ENCODE assay signal across 9 cellular contexts in the genomic region with DNA sequence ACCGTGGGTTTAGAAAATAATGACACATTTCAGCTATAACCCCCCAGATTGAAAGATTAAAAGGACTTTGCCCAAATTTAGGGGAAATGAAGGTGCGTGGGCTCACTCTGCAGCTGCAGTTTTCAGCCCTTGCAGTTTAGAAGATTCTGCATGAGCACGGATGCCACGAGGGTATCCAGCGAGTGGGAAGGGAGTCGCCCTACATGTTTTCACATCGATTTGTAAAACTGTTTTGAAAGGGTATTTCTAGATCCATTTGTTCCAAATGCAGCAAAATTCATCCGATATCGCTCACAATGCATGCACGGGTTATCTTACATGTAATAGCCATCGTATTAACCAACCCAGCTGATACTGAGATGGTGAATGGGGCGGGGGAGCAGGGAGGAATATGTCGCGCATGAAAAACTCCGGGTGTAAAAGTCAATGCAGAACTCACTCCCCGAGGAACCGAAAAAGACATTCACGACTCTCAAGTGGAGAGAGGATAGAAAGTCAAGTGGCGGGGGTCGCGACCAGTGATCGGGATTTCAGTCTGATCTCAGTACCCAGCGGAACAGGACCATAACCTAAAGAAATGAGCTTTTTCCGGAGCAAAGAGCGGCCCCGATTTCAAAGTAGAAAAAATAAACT. TPM values are rescaled to one million over a fixed set of nuclear protein-coding genes. Genes with fewer than 3 reads are reported as not detected.
A peak's percentile ranks its signal among the peaks of the same experiment; 100 is the strongest.
DNase-seq lines count a peak whose midpoint lies in the region; ATAC-seq and TF ChIP-seq lines count a peak whose summit lies in the region.
"Had no signal": no experiment of that assay in that cellular context is flagged by ENCODE, and none has a peak within 500 bp of the region (broad histone marks: within the 10 kb centered on the region; RNA-seq: fewer than 3 reads in every experiment).

No MANE protein-coding gene starts in this region.

- no peaks in the 10 kb centered on the region for H3K36me3 ChIP-seq in gastrocnemius medialis

- DNase-seq in activated CD4-positive, alpha-beta T cell treated with anti-CD3 and anti-CD28 coated beads for 36 hours, result peak; percentile 55
- DNase-seq in activated CD4-positive, alpha-beta T cell treated with anti-CD3 and anti-CD28 coated beads for 1 hour, result no peak
- peak; percentile 73 for DNase-seq in activated T-cell treated with anti-CD3 and anti-CD28 coated beads, Interleukin-2, amount 50 U/mL, for 24 hours
- DNase-seq in globus pallidus (ENCODE audit: low spot score) (peak; percentile 12), gastrocnemius medialis (no peak), KBM-7 (no peak), omental fat pad (ENCODE audit: low spot score) (no peak), NCI-H1436 treated with DMSO at 0.1 percent for 48 hours (lab: John Stamatoyannopoulos, UW) (no peak)

- H3K9me3 ChIP-seq in gastrocnemius medialis, result no peaks in the 10 kb centered on the region

- no peaks in the 10 kb centered on the region for H3K27me3 Mint-ChIP-seq in activated CD4-positive, alpha-beta T cell treated with anti-CD3 and anti-CD28 coated beads for 36 hours
- no peaks in the 10 kb centered on the region for H3K27me3 Mint-ChIP-seq in activated T-cell treated with anti-CD3 and anti-CD28 coated beads, Interleukin-2, amount 50 U/mL, for 24 hours

- CTCF ChIA-PET in activated CD4-positive, alpha-beta T cell treated with anti-CD3 and anti-CD28 coated beads for 36 hours (lab: Charles Lee), result interaction anchor here (0.7 to 3.1 kb wide), 13 partner anchors 8 to 383 kb away, joined by 3 to 20 read pairs (median 5); no protein-coding TSS in a partner anchor

- peaks cover 22 to 27% of the 10 kb centered on the region in 2 donors for H3K4me1 ChIP-seq in gastrocnemius medialis

- in situ Hi-C loops in gastrocnemius medialis (cut with MboI; ENCODE audit: low sequenced_read_pairs in 4 of 4) (no loop called here), KBM-7 (cut with MboI; ENCODE audit: low pct_unique_long_range_greater_than_20kb, low sequenced_read_pairs) (no loop called here)

- no peaks in the 10 kb centered on the region for H3K9me3 Mint-ChIP-seq in activated CD4-positive, alpha-beta T cell treated with anti-CD3 and anti-CD28 coated beads for 36 hours (ENCODE audit: low read depth)
- H3K9me3 Mint-ChIP-seq in activated T-cell treated with anti-CD3 and anti-CD28 coated beads, Interleukin-2, amount 50 U/mL, for 24 hours, result no peaks in the 10 kb centered on the region

- intact Hi-C loops in activated CD4-positive, alpha-beta T cell treated with anti-CD3 and anti-CD28 coated beads for 36 hours (cut with DNase I, micrococcal nuclease), result loop anchor here (1.0 to 2.0 kb wide), 9 partner anchors 9 to 516 kb away; partner anchors contain the start of genes CRACR2A (in 1 of the 2), PARP11 (in 1 of the 2), RAD51AP1 (in 1 of the 2) and TIGAR (in 1 of the 2)
- intact Hi-C loops in gastrocnemius medialis (cut with DNase I; ENCODE audit: low total_unique reads), result no loop called here

- peaks cover 3% of the 10 kb centered on the region for H3K36me3 Mint-ChIP-seq in activated CD4-positive, alpha-beta T cell treated with anti-CD3 and anti-CD28 coated beads for 36 hours (ENCODE audit: low read depth)
- H3K36me3 Mint-ChIP-seq in activated T-cell treated with anti-CD3 and anti-CD28 coated beads, Interleukin-2, amount 50 U/mL, for 24 hours (ENCODE audit: low read depth), result peaks cover 15% of the 10 kb centered on the region

- POLR2A ChIA-PET in activated CD4-positive, alpha-beta T cell treated with anti-CD3 and anti-CD28 coated beads for 36 hours (lab: Charles Lee), result interaction anchor here (0.6 to 2.2 kb wide), 14 partner anchors 8 to 277 kb away, joined by 3 to 14 read pairs (median 3); no protein-coding TSS in a partner anchor

- H3K27ac Mint-ChIP-seq in activated CD4-positive, alpha-beta T cell treated with anti-CD3 and anti-CD28 coated beads for 36 hours, result peak overlapping the region; percentile 100
- peak overlapping the region; percentile 100 for H3K27ac Mint-ChIP-seq in activated T-cell treated with anti-CD3 and anti-CD28 coated beads, Interleukin-2, amount 50 U/mL, for 24 hours

- H3K4me3 Mint-ChIP-seq in activated CD4-positive, alpha-beta T cell treated with anti-CD3 and anti-CD28 coated beads for 36 hours, result peak overlapping the region; percentile 95
- H3K4me3 Mint-ChIP-seq in activated T-cell treated with anti-CD3 and anti-CD28 coated beads, Interleukin-2, amount 50 U/mL, for 24 hours, result peak overlapping the region; percentile 91

- no peak for ATAC-seq in activated CD4-positive, alpha-beta T cell treated with anti-CD3 and anti-CD28 coated beads for 36 hours
- no peak for ATAC-seq in gastrocnemius medialis
- no peak for ATAC-seq in omental fat pad (ENCODE audit: low FRiP score)

- peaks cover 23% of the 10 kb centered on the region for H3K4me1 Mint-ChIP-seq in activated CD4-positive, alpha-beta T cell treated with anti-CD3 and anti-CD28 coated beads for 36 hours
- peaks cover 36% of the 10 kb centered on the region for H3K4me1 Mint-ChIP-seq in activated T-cell treated with anti-CD3 and anti-CD28 coated beads, Interleukin-2, amount 50 U/mL, for 24 hours (ENCODE audit: low read depth)

- peak overlapping the region; percentile 57 to 70 (median 62) for H3K4me3 ChIP-seq in gastrocnemius medialis

- TF ChIP-seq CTCF in gastrocnemius medialis (IDR thresholded peaks at IDR 0.05 in 4 of 5, conservative IDR thresholded peaks at IDR 0.05 in 1 of 5), result no peak
- no peak for TF ChIP-seq CTCF in omental fat pad (IDR thresholded peaks at IDR 0.05)

- H3K27ac ChIP-seq in gastrocnemius medialis, result peak overlapping the region in 3 of 4 donors; percentile 19 to 73 (median 61)
- H3K27ac ChIP-seq: C4-2B had no signal

- peaks cover 68 to 93% (median 80%) of the 10 kb centered on the region in 3 donors for H3K27me3 ChIP-seq in gastrocnemius medialis

- TF ChIP-seq POLR2A in gastrocnemius medialis (IDR thresholded peaks at IDR 0.05), result no peak

RNA-seq across cellular contexts. Expression of gene CCND2, which starts 4.9 kb away (rescaled TPM):
- total RNA-seq in activated CD4-positive, alpha-beta T cell treated with anti-CD3 and anti-CD28 coated beads for 36 hours, result 100 to 1,000 TPM; 357 to 369 TPM
- total RNA-seq in gastrocnemius medialis (1 to 10 TPM; 2.7 to 5.6 (median 3.2) TPM), omental fat pad (100 to 1,000 TPM in 2 of 4 donors, 10 to 100 TPM in 2; 73.3 to 116 (median 92.6) TPM)

RNA-seq across cellular contexts. Expression of gene TIGAR, which starts 52.3 kb away (rescaled TPM):
- 1 to 10 TPM; 7.1 to 8.4 TPM for total RNA-seq in activated CD4-positive, alpha-beta T cell treated with anti-CD3 and anti-CD28 coated beads for 36 hours
- 1 to 10 TPM; 4.4 to 8.3 (median 6.7) TPM for total RNA-seq in gastrocnemius medialis
- total RNA-seq in omental fat pad, result 10 to 100 TPM in 1 of 4 donors, 1 to 10 TPM in 3; 4.2 to 13.5 (median 5.3) TPM

Comparison
In these comparisons a context has a peak if more than half of its experiments do, and no peak if none do; other contexts are left out.
1. DNase-seq: peak in activated CD4-positive, alpha-beta T cell treated with anti-CD3 and anti-CD28 coated beads for 36 hours (single experiment), activated T-cell treated with anti-CD3 and anti-CD28 coated beads, Interleukin-2, amount 50 U/mL, for 24 hours (single experiment) and globus pallidus (single experiment); none in activated CD4-positive, alpha-beta T cell treated with anti-CD3 and anti-CD28 coated beads for 1 hour (single experiment), gastrocnemius medialis (0 of 2), KBM-7 (single experiment), omental fat pad (single experiment) and NCI-H1436 treated with DMSO at 0.1 percent for 48 hours (single experiment).
2. RNA of gene CCND2, which starts 4.9 kb away (total RNA-seq): 357 to 369 TPM in activated CD4-positive, alpha-beta T cell treated with anti-CD3 and anti-CD28 coated beads for 36 hours and 73.3 to 116 TPM in omental fat pad; 2.7 to 5.6 TPM in gastrocnemius medialis; every median in the first group is over 10 times any median in the second.